Comparison of ENCODE assay signal across 1 cellular context in genomic region chr20:57704245-57704644, GRCh38.
TF ChIP-seq lines count a peak whose summit lies in the region.

No MANE protein-coding gene starts in this region.

TF ChIP-seq in A549, 52 proteins besides CTCF, POLR2A, EP300 and RAD21:
- TF ChIP-seq NPAS2 (CRISPR knock-in tag; IDR thresholded peaks at IDR 0.05; ENCODE audit: borderline replicate concordance) (no peak), CEBPB (IDR thresholded peaks at IDR 0.05) (peak; percentile 68 to 90; a peak in 3 of 4 replicates)
- TF ChIP-seq, protein P1, sequence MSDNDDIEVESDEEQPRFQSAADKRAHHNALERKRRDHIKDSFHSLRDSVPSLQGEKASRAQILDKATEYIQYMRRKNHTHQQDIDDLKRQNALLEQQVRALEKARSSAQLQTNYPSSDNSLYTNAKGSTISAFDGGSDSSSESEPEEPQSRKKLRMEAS (IDR thresholded peaks at IDR 0.05) = 0 out of 2 replicates have a peak, but pooled peaks have one; percentile 8
TF ChIP-seq in A549: peak in this region for 2.
